ENCODE assay signal across 1 cellular context in genomic region chr15:80856809-80857377, GRCh38.
TF ChIP-seq lines count a peak whose summit lies in the region.

No MANE protein-coding gene starts in this region.

TF ChIP-seq in WTC11, 78 proteins besides CTCF, POLR2A, EP300 and RAD21 (continued from another document):
- TF ChIP-seq, protein P1, sequence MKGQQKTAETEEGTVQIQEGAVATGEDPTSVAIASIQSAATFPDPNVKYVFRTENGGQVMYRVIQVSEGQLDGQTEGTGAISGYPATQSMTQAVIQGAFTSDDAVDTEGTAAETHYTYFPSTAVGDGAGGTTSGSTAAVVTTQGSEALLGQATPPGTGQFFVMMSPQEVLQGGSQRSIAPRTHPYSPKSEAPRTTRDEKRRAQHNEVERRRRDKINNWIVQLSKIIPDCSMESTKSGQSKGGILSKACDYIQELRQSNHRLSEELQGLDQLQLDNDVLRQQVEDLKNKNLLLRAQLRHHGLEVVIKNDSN (CRISPR knock-in tag; IDR thresholded peaks at IDR 0.05) = no peak
- no peak for TF ChIP-seq SMAD4 (CRISPR knock-in tag; IDR thresholded peaks at IDR 0.05)
- TF ChIP-seq CBFB (CRISPR knock-in tag; IDR thresholded peaks at IDR 0.05; ENCODE audit: low read depth) = no peak
- no peak for TF ChIP-seq RORB (CRISPR knock-in tag; IDR thresholded peaks at IDR 0.05)
- TF ChIP-seq, protein P2, sequence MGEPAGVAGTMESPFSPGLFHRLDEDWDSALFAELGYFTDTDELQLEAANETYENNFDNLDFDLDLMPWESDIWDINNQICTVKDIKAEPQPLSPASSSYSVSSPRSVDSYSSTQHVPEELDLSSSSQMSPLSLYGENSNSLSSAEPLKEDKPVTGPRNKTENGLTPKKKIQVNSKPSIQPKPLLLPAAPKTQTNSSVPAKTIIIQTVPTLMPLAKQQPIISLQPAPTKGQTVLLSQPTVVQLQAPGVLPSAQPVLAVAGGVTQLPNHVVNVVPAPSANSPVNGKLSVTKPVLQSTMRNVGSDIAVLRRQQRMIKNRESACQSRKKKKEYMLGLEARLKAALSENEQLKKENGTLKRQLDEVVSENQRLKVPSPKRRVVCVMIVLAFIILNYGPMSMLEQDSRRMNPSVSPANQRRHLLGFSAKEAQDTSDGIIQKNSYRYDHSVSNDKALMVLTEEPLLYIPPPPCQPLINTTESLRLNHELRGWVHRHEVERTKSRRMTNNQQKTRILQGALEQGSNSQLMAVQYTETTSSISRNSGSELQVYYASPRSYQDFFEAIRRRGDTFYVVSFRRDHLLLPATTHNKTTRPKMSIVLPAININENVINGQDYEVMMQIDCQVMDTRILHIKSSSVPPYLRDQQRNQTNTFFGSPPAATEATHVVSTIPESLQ (CRISPR knock-in tag; IDR thresholded peaks at IDR 0.05) = no peak
- TF ChIP-seq ERG (CRISPR knock-in tag; IDR thresholded peaks at IDR 0.05) = no peak
- no peak for TF ChIP-seq ZNF317 (CRISPR knock-in tag; IDR thresholded peaks at IDR 0.05; ENCODE audit: borderline replicate concordance, low read depth)
